In the genomic region with DNA sequence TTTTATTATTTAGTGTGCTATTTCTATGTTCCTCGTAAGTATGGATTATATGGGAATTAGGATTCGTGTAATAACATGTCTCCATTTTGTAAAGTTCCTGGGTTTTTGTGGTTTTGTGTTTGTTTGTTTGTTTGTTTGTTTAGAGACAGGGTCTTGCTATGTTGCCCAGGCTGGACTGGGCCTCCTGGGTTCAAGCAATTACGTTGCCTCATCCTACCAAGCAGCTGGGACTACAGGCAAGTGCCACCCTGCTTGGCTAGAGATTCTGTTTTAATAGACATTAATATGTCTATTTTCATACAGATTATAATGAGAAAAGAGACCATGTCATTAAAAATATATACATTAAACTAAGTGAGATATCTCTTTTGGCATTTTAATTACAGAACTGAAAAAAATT, we compare ENCODE assay signal across 2 cellular contexts.
TF ChIP-seq lines count a peak whose summit lies in the region.

No MANE protein-coding gene starts in this region.

TF ChIP-seq in HepG2, 621 proteins besides CTCF, POLR2A, EP300 and RAD21:
- no peak for TF ChIP-seq ZNF614 (CRISPR knock-in tag; IDR thresholded peaks at IDR 0.05; ENCODE audit: borderline replicate concordance)
- TF ChIP-seq ARNT (IDR thresholded peaks at IDR 0.05), result no peak
- TF ChIP-seq, protein P1, sequence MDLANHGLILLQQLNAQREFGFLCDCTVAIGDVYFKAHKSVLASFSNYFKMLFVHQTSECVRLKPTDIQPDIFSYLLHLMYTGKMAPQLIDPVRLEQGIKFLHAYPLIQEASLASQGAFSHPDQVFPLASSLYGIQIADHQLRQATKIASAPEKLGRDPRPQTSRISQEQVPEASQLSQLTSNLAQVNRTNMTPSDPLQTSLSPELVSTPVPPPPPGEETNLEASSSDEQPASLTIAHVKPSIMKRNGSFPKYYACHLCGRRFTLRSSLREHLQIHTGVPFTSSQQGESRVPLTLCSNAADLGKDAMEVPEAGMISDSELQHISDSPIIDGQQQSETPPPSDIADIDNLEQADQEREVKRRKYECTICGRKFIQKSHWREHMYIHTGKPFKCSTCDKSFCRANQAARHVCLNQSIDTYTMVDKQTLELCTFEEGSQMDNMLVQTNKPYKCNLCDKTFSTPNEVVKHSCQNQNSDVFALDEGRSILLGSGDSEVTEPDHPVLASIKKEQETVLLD (CRISPR knock-in tag; IDR thresholded peaks at IDR 0.05; ENCODE audit: low read depth), result no peak
- TF ChIP-seq RBM22 (optimal IDR thresholded peaks at IDR 0.05; ENCODE audit: low read length), result peak; percentile 62
- no peak for TF ChIP-seq ZNF20 (CRISPR knock-in tag; IDR thresholded peaks at IDR 0.05)
- no peak for TF ChIP-seq ZMYM3 (CRISPR knock-in tag; IDR thresholded peaks at IDR 0.05)
- no peak for TF ChIP-seq ZNF496 (CRISPR knock-in tag; IDR thresholded peaks at IDR 0.05; ENCODE audit: insufficient replicate concordance)
- no peak for TF ChIP-seq KLF9 (CRISPR knock-in tag; IDR thresholded peaks at IDR 0.05; ENCODE audit: low read depth)
- TF ChIP-seq, protein P2, sequence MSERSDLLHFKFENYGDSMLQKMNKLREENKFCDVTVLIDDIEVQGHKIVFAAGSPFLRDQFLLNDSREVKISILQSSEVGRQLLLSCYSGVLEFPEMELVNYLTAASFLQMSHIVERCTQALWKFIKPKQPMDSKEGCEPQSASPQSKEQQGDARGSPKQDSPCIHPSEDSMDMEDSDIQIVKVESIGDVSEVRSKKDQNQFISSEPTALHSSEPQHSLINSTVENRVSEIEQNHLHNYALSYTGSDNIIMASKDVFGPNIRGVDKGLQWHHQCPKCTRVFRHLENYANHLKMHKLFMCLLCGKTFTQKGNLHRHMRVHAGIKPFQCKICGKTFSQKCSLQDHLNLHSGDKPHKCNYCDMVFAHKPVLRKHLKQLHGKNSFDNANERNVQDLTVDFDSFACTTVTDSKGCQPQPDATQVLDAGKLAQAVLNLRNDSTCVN (CRISPR knock-in tag; IDR thresholded peaks at IDR 0.05; ENCODE audit: borderline replicate concordance), result no peak
- no peak for TF ChIP-seq RFX5 (IDR thresholded peaks at IDR 0.05; ENCODE audit: low read depth, low read length)
- TF ChIP-seq ZNF121 (CRISPR knock-in tag; IDR thresholded peaks at IDR 0.05), result peak; percentile 63; the same call in 1 of the 2 replicates
- TF ChIP-seq, protein P3, sequence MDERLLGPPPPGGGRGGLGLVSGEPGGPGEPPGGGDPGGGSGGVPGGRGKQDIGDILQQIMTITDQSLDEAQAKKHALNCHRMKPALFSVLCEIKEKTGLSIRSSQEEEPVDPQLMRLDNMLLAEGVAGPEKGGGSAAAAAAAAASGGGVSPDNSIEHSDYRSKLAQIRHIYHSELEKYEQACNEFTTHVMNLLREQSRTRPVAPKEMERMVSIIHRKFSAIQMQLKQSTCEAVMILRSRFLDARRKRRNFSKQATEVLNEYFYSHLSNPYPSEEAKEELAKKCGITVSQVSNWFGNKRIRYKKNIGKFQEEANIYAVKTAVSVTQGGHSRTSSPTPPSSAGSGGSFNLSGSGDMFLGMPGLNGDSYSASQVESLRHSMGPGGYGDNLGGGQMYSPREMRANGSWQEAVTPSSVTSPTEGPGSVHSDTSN (CRISPR knock-in tag; IDR thresholded peaks at IDR 0.05), result no peak

TF ChIP-seq in K562, 482 proteins besides CTCF, POLR2A, EP300 and RAD21:
- TF ChIP-seq ZNF121 (CRISPR knock-in tag; conservative IDR thresholded peaks at IDR 0.05) (0 out of 2 replicates have a peak, but pooled peaks have one; percentile 5), FOXM1 (IDR thresholded peaks at IDR 0.05; ENCODE audit: low read depth) (no peak), FOXM1 (CRISPR knock-in tag; IDR thresholded peaks at IDR 0.05; ENCODE audit: low read depth) (no peak), TCF7 (IDR thresholded peaks at IDR 0.05; ENCODE audit: borderline replicate concordance) (no peak)
